19 cellular contexts compared by ENCODE assay signal in genomic region chr17:17546399-17547185, GRCh38. TPM values are rescaled to one million over a fixed set of nuclear protein-coding genes. Genes with fewer than 3 reads are reported as not detected.
DNase-seq lines count a peak whose midpoint lies in the region; ATAC-seq and TF ChIP-seq lines count a peak whose summit lies in the region.
"Had no signal": no experiment of that assay in that cellular context is flagged by ENCODE, and none has a peak within 500 bp of the region (broad histone marks: within the 10 kb centered on the region; RNA-seq: fewer than 3 reads in every experiment).

No MANE protein-coding gene starts in this region.

- TF ChIP-seq EP300 in ovary (IDR thresholded peaks at IDR 0.05) = no peak

- in situ Hi-C loops in KBM-7 (cut with MboI; ENCODE audit: low pct_unique_long_range_greater_than_20kb, low sequenced_read_pairs) = no loop called here

- H3K27me3 ChIP-seq in right cardiac atrium (ENCODE audit: control insufficient read depth, insufficient read depth) (no peaks in the 10 kb centered on the region), ovary (no peaks in the 10 kb centered on the region)

- ATAC-seq in right cardiac atrium (no peak), HG03432 (IDR thresholded peaks at IDR 0.05; ENCODE audit: unreplicated experiment) (no peak)
- ATAC-seq: GM12878 had no signal

- no peak for TF ChIP-seq CTCF in C4-2B (conservative IDR thresholded peaks at IDR 0.05)
- TF ChIP-seq CTCF in ovary (IDR thresholded peaks at IDR 0.05) = no peak

- H3K9me3 ChIP-seq in right cardiac atrium (ENCODE audit: control insufficient read depth, low read length) = no peaks in the 10 kb centered on the region
- H3K9me3 ChIP-seq in ovary = no peaks in the 10 kb centered on the region

- intact Hi-C loops in right cardiac atrium (cut with DNase I) = no loop called here
- intact Hi-C loops in ovary (cut with DNase I) = no loop called here

- no peak for TF ChIP-seq POLR2A in ovary (IDR thresholded peaks at IDR 0.05)

- H3K4me3 ChIP-seq in right cardiac atrium (ENCODE audit: low read length) (no peak overlapping the region), ovary (no peak overlapping the region)
- H3K4me3 ChIP-seq: GM12878, GM23248 had no signal

- DNase-seq in DMS79 treated with DMSO at 0.1 percent for 48 hours (lab: John Stamatoyannopoulos, UW) = peak; percentile 12
- no peak for DNase-seq in DMS79 (lab: John Stamatoyannopoulos, UW)
- peak; percentile 37 for DNase-seq in cerebellar cortex (ENCODE audit: low spot score)
- peak; percentile 8 to 55 (median 52) for DNase-seq in right cardiac atrium
- no peak for DNase-seq in ovary
- DNase-seq in KBM-7 = no peak
- DNase-seq: CD8-positive, alpha-beta memory T cell; DND-41; GDM1; GM23248; HCEC 1CT; KG1; NCI-H1694 treated with DMSO at 0.1 percent for 48 hours; NCI-H446; NCI-H774 had no signal

- peak overlapping the region; percentile 16; the same call in 1 of the 2 replicates for H3K27ac ChIP-seq in C4-2B
- H3K27ac ChIP-seq in right cardiac atrium (ENCODE audit: low read length) = peak overlapping the region; percentile 10
- no peak overlapping the region for H3K27ac ChIP-seq in ovary
- H3K27ac ChIP-seq: 22Rv1, GM23248 had no signal

- H3K36me3 ChIP-seq in ovary = no peaks in the 10 kb centered on the region

- no peaks in the 10 kb centered on the region for H3K4me1 ChIP-seq in right cardiac atrium (ENCODE audit: control insufficient read depth, insufficient read depth, low read length)
- H3K4me1 ChIP-seq in ovary (ENCODE audit: insufficient read depth) = peaks cover 6% of the 10 kb centered on the region

- 75% methylated on average over 16 of the region's 16 CpGs for WGBS in right cardiac atrium
- WGBS in ovary, 3 donors = 85 to 88% (median 86%) methylated on average over 16 of the region's 16 CpGs

RNA-seq across cellular contexts. Expression of gene PEMT, which starts 44.9 kb away (rescaled TPM):
- total RNA-seq in right cardiac atrium (10 to 100 TPM; 18.4 to 28.5 (median 19.3) TPM), ovary (10 to 100 TPM; 21.6 to 62.8 (median 36.6) TPM)
- polyA plus RNA-seq in right cardiac atrium (28.0 TPM), ovary (10 to 100 TPM in 1 of 2 donors, 1 to 10 TPM in 1; 6.6 to 32.5 TPM)

RNA-seq across cellular contexts. Expression of gene RASD1, which starts 50.4 kb away (rescaled TPM):
- 10 to 100 TPM; 18.7 to 63.8 (median 39.9) TPM for total RNA-seq in right cardiac atrium
- 66.2 TPM for polyA plus RNA-seq in right cardiac atrium
- 10 to 100 TPM in 6 of 7 donors, 1 to 10 TPM in 1; 2.6 to 55.9 (median 27.3) TPM for total RNA-seq in ovary
- 10 to 100 TPM in 1 of 2 donors, 1 to 10 TPM in 1; 1.9 to 27.7 TPM for polyA plus RNA-seq in ovary
- total RNA-seq: GM12878 had no signal

Comparison
In these comparisons a context has a peak if more than half of its experiments do, and no peak if none do; other contexts are left out.
1. DNase-seq: peak in DMS79 treated with DMSO at 0.1 percent for 48 hours (single experiment), cerebellar cortex (single experiment) and right cardiac atrium (3 of 3); none in DMS79 (single experiment), ovary (0 of 5) and KBM-7 (single experiment).
2. H3K27ac ChIP-seq: peak in C4-2B (single experiment) and right cardiac atrium (single experiment); none in ovary (0 of 2).